ENCODE assay signal across 13 cellular contexts in genomic region chr6:77040566-77041195, GRCh38.
DNase-seq lines count a peak whose midpoint lies in the region; ATAC-seq and TF ChIP-seq lines count a peak whose summit lies in the region.
"Had no signal": no experiment of that assay in that cellular context is flagged by ENCODE, and none has a peak within 500 bp of the region (broad histone marks: within the 10 kb centered on the region; RNA-seq: fewer than 3 reads in every experiment).

No MANE protein-coding gene starts in this region.

- peaks cover 15% of the 10 kb centered on the region for H3K9me3 Mint-ChIP-seq in HFFc6
- peaks cover 12% of the 10 kb centered on the region for H3K9me3 Mint-ChIP-seq in stimulated activated memory B cell treated with anti-CD40 and anti-IgM and Interleukin-4, amounts not matched to agents 10 μg/mL and 1 μg/mL and 100 μg/mL, for 72 hours

- peaks cover 61% of the 10 kb centered on the region for H3K4me1 Mint-ChIP-seq in HFFc6 (ENCODE audit: low read depth)
- no peaks in the 10 kb centered on the region for H3K4me1 Mint-ChIP-seq in stimulated activated memory B cell treated with anti-CD40 and anti-IgM and Interleukin-4, amounts not matched to agents 10 μg/mL and 1 μg/mL and 100 μg/mL, for 72 hours

- peak overlapping the region; percentile 9; the same call in 1 of the 2 replicates for H3K27ac Mint-ChIP-seq in HFFc6
- H3K27ac Mint-ChIP-seq in stimulated activated memory B cell treated with anti-CD40 and anti-IgM and Interleukin-4, amounts not matched to agents 10 μg/mL and 1 μg/mL and 100 μg/mL, for 72 hours: no peak overlapping the region

- TF ChIP-seq CTCF in HFFc6 (IDR thresholded peaks at IDR 0.05) (no peak), foreskin fibroblast (IDR thresholded peaks at IDR 0.05; ENCODE audit: low read depth, low read length) (no peak)

- H3K4me3 Mint-ChIP-seq in HFFc6: no peak overlapping the region; the same call in 1 of the 2 replicates
- H3K4me3 Mint-ChIP-seq in stimulated activated memory B cell treated with anti-CD40 and anti-IgM and Interleukin-4, amounts not matched to agents 10 μg/mL and 1 μg/mL and 100 μg/mL, for 72 hours: no peak overlapping the region

- H3K27me3 Mint-ChIP-seq in HFFc6 (ENCODE audit: insufficient read depth): no peaks in the 10 kb centered on the region; the same call in 1 of the 2 replicates
- H3K27me3 Mint-ChIP-seq in stimulated activated memory B cell treated with anti-CD40 and anti-IgM and Interleukin-4, amounts not matched to agents 10 μg/mL and 1 μg/mL and 100 μg/mL, for 72 hours: no peaks in the 10 kb centered on the region

- peaks cover 21% of the 10 kb centered on the region for H3K36me3 Mint-ChIP-seq in HFFc6 (ENCODE audit: low read depth)
- no peaks in the 10 kb centered on the region for H3K36me3 Mint-ChIP-seq in stimulated activated memory B cell treated with anti-CD40 and anti-IgM and Interleukin-4, amounts not matched to agents 10 μg/mL and 1 μg/mL and 100 μg/mL, for 72 hours

- DNase-seq in AG08395 (ENCODE audit: low spot score) (peak; percentile 6), HFFc6 (peak; percentile 53), astrocyte of the hippocampus (ENCODE audit: low read depth, low spot score) (peak; percentile 4), foreskin fibroblast (peak; percentile 60 to 62), NOMO-1 treated with DMSO at 0.1 percent for 48 hours (lab: John Stamatoyannopoulos, UW; ENCODE audit: unreplicated experiment) (no peak), NCI-H748 (lab: John Stamatoyannopoulos, UW; ENCODE audit: unreplicated experiment) (no peak), NCI-H510A (lab: John Stamatoyannopoulos, UW) (no peak)
- DNase-seq: DMS153, NCI-H1092, NCI-H1694, NCI-H446 had no signal

- ATAC-seq in stimulated activated memory B cell treated with anti-CD40 and anti-IgM and Interleukin-4, amounts not matched to agents 10 μg/mL and 1 μg/mL and 100 μg/mL, for 72 hours: no peak

- no peak overlapping the region for H3K4me3 ChIP-seq in foreskin fibroblast (ENCODE audit: low read depth in 1 of 2, low read length in 2 of 2)
- H3K4me3 ChIP-seq: HAP-1 had no signal

Comparison
In these comparisons a context has a peak if more than half of its experiments do, and no peak if none do; other contexts are left out.
1. DNase-seq: peak in AG08395 (single experiment), HFFc6 (single experiment), astrocyte of the hippocampus (single experiment) and foreskin fibroblast (2 of 2); none in NOMO-1 treated with DMSO at 0.1 percent for 48 hours (single experiment), NCI-H748 (single experiment) and NCI-H510A (single experiment).